Comparison of ENCODE assay signal across 1 cellular context in the genomic region with DNA sequence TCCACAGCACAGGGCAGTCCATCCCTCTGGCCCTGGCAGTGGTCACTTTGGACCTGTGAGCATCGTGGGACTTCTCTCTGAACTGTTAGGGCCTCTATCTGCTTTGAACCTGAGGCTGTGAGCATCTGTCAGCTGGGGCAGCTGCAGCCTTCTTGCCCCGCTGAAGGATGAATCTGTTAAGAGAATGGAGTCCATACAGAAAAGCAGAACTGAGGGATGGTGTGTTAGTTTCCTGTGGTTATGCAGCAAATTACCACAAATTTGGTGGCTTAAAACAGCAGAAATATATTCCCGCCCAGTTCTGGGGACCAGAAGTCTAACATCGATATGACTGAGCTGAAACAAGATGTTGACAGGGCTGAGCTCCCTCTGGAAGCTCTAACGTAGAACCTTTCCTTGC.
A peak's percentile ranks its signal among the peaks of the same experiment; 100 is the strongest.
TF ChIP-seq lines count a peak whose summit lies in the region.

No MANE protein-coding gene starts in this region.

TF ChIP-seq in GM12878, 131 proteins besides CTCF, POLR2A, EP300 and RAD21:
- peak; percentile 44; the same call in 1 of the 2 replicates for TF ChIP-seq SMARCA5 (IDR thresholded peaks at IDR 0.05)
- no peak for TF ChIP-seq ZBED1 (IDR thresholded peaks at IDR 0.05; ENCODE audit: borderline replicate concordance)
- no peak for TF ChIP-seq SP1 (IDR thresholded peaks at IDR 0.05; ENCODE audit: low read depth, low read length)
- TF ChIP-seq, protein P1, sequence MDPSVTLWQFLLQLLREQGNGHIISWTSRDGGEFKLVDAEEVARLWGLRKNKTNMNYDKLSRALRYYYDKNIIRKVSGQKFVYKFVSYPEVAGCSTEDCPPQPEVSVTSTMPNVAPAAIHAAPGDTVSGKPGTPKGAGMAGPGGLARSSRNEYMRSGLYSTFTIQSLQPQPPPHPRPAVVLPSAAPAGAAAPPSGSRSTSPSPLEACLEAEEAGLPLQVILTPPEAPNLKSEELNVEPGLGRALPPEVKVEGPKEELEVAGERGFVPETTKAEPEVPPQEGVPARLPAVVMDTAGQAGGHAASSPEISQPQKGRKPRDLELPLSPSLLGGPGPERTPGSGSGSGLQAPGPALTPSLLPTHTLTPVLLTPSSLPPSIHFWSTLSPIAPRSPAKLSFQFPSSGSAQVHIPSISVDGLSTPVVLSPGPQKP (IDR thresholded peaks at IDR 0.05; ENCODE audit: low read depth, low read length): no peak
- TF ChIP-seq, protein P2, sequence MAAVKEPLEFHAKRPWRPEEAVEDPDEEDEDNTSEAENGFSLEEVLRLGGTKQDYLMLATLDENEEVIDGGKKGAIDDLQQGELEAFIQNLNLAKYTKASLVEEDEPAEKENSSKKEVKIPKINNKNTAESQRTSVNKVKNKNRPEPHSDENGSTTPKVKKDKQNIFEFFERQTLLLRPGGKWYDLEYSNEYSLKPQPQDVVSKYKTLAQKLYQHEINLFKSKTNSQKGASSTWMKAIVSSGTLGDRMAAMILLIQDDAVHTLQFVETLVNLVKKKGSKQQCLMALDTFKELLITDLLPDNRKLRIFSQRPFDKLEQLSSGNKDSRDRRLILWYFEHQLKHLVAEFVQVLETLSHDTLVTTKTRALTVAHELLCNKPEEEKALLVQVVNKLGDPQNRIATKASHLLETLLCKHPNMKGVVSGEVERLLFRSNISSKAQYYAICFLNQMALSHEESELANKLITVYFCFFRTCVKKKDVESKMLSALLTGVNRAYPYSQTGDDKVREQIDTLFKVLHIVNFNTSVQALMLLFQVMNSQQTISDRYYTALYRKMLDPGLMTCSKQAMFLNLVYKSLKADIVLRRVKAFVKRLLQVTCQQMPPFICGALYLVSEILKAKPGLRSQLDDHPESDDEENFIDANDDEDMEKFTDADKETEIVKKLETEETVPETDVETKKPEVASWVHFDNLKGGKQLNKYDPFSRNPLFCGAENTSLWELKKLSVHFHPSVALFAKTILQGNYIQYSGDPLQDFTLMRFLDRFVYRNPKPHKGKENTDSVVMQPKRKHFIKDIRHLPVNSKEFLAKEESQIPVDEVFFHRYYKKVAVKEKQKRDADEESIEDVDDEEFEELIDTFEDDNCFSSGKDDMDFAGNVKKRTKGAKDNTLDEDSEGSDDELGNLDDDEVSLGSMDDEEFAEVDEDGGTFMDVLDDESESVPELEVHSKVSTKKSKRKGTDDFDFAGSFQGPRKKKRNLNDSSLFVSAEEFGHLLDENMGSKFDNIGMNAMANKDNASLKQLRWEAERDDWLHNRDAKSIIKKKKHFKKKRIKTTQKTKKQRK (IDR thresholded peaks at IDR 0.05; ENCODE audit: low read depth, low read length): no peak
- no peak for TF ChIP-seq HCFC1 (IDR thresholded peaks at IDR 0.05; ENCODE audit: low read length)
- TF ChIP-seq POU2F2 (IDR thresholded peaks at IDR 0.05; ENCODE audit: borderline replicate concordance, low read depth, low read length): no peak; the same call in 2 of the 3 replicates
- no peak for TF ChIP-seq TCF7 (IDR thresholded peaks at IDR 0.05; ENCODE audit: borderline replicate concordance)
- peak; percentile 83 for TF ChIP-seq RUNX3 (IDR thresholded peaks at IDR 0.05; ENCODE audit: low read length)
- TF ChIP-seq YY1 (IDR thresholded peaks at IDR 0.05; ENCODE audit: low read depth, low read length): 0 out of 2 replicates have a peak, but pooled peaks have one; percentile 18
- TF ChIP-seq, protein P3, sequence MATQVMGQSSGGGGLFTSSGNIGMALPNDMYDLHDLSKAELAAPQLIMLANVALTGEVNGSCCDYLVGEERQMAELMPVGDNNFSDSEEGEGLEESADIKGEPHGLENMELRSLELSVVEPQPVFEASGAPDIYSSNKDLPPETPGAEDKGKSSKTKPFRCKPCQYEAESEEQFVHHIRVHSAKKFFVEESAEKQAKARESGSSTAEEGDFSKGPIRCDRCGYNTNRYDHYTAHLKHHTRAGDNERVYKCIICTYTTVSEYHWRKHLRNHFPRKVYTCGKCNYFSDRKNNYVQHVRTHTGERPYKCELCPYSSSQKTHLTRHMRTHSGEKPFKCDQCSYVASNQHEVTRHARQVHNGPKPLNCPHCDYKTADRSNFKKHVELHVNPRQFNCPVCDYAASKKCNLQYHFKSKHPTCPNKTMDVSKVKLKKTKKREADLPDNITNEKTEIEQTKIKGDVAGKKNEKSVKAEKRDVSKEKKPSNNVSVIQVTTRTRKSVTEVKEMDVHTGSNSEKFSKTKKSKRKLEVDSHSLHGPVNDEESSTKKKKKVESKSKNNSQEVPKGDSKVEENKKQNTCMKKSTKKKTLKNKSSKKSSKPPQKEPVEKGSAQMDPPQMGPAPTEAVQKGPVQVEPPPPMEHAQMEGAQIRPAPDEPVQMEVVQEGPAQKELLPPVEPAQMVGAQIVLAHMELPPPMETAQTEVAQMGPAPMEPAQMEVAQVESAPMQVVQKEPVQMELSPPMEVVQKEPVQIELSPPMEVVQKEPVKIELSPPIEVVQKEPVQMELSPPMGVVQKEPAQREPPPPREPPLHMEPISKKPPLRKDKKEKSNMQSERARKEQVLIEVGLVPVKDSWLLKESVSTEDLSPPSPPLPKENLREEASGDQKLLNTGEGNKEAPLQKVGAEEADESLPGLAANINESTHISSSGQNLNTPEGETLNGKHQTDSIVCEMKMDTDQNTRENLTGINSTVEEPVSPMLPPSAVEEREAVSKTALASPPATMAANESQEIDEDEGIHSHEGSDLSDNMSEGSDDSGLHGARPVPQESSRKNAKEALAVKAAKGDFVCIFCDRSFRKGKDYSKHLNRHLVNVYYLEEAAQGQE (IDR thresholded peaks at IDR 0.05; ENCODE audit: low read depth, low read length): no peak
- no peak for TF ChIP-seq NFIC (IDR thresholded peaks at IDR 0.05; ENCODE audit: low read depth, low read length)
- TF ChIP-seq SMAD1 (IDR thresholded peaks at IDR 0.05; ENCODE audit: low read depth, partially characterized antibody): no peak
- no peak for TF ChIP-seq ZNF24 (IDR thresholded peaks at IDR 0.05)
- no peak for TF ChIP-seq NR2C1 (IDR thresholded peaks at IDR 0.05)
- 0 out of 2 replicates have a peak, but pooled peaks have one; percentile 29 for TF ChIP-seq IKZF1 (conservative IDR thresholded peaks at IDR 0.05)
- no peak for TF ChIP-seq TCF12 (IDR thresholded peaks at IDR 0.05; ENCODE audit: low read depth, low read length)
- TF ChIP-seq RCOR1 (conservative IDR thresholded peaks at IDR 0.05; ENCODE audit: low read depth, low read length): no peak
- no peak for TF ChIP-seq PAX5 (IDR thresholded peaks at IDR 0.05; ENCODE audit: borderline replicate concordance, low read depth, low read length)
- no peak for TF ChIP-seq ZNF274 (IDR thresholded peaks at IDR 0.05; ENCODE audit: insufficient read depth, insufficient read length)
- TF ChIP-seq ASH2L (IDR thresholded peaks at IDR 0.05; ENCODE audit: borderline replicate concordance, low read depth): no peak
- no peak for TF ChIP-seq ESRRA (IDR thresholded peaks at IDR 0.05; ENCODE audit: low read length)
- no peak for TF ChIP-seq EED (IDR thresholded peaks at IDR 0.05; ENCODE audit: low read depth)
- no peak for TF ChIP-seq SREBF1 (IDR thresholded peaks at IDR 0.05; ENCODE audit: low read length)
- TF ChIP-seq IKZF2 (IDR thresholded peaks at IDR 0.05): peak in 1 of 2 experiments; percentile 28; a peak in 2 of 4 replicates
- TF ChIP-seq, protein P4, sequence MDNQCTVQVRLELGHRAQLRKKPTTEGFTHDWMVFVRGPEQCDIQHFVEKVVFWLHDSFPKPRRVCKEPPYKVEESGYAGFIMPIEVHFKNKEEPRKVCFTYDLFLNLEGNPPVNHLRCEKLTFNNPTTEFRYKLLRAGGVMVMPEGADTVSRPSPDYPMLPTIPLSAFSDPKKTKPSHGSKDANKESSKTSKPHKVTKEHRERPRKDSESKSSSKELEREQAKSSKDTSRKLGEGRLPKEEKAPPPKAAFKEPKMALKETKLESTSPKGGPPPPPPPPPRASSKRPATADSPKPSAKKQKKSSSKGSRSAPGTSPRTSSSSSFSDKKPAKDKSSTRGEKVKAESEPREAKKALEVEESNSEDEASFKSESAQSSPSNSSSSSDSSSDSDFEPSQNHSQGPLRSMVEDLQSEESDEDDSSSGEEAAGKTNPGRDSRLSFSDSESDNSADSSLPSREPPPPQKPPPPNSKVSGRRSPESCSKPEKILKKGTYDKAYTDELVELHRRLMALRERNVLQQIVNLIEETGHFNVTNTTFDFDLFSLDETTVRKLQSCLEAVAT (IDR thresholded peaks at IDR 0.05): no peak
- TF ChIP-seq, protein P5, sequence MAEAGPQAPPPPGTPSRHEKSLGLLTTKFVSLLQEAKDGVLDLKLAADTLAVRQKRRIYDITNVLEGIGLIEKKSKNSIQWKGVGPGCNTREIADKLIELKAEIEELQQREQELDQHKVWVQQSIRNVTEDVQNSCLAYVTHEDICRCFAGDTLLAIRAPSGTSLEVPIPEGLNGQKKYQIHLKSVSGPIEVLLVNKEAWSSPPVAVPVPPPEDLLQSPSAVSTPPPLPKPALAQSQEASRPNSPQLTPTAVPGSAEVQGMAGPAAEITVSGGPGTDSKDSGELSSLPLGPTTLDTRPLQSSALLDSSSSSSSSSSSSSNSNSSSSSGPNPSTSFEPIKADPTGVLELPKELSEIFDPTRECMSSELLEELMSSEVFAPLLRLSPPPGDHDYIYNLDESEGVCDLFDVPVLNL (IDR thresholded peaks at IDR 0.05; ENCODE audit: low read depth, low read length): no peak
- TF ChIP-seq KDM1A (IDR thresholded peaks at IDR 0.05; ENCODE audit: borderline replicate concordance): no peak
- no peak for TF ChIP-seq BHLHE40 (IDR thresholded peaks at IDR 0.05; ENCODE audit: borderline replicate concordance in 1 of 2, low read depth in 2 of 2, low read length in 1 of 2)
- TF ChIP-seq SREBF2 (IDR thresholded peaks at IDR 0.05; ENCODE audit: low read length): no peak
- TF ChIP-seq NRF1 (conservative IDR thresholded peaks at IDR 0.05; ENCODE audit: low read depth, low read length): no peak
- 0 out of 2 replicates have a peak, but pooled peaks have one; percentile 15 for TF ChIP-seq NBN (IDR thresholded peaks at IDR 0.05)
- TF ChIP-seq, protein P6, sequence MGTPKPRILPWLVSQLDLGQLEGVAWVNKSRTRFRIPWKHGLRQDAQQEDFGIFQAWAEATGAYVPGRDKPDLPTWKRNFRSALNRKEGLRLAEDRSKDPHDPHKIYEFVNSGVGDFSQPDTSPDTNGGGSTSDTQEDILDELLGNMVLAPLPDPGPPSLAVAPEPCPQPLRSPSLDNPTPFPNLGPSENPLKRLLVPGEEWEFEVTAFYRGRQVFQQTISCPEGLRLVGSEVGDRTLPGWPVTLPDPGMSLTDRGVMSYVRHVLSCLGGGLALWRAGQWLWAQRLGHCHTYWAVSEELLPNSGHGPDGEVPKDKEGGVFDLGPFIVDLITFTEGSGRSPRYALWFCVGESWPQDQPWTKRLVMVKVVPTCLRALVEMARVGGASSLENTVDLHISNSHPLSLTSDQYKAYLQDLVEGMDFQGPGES (IDR thresholded peaks at IDR 0.05): no peak
- TF ChIP-seq, protein P7, sequence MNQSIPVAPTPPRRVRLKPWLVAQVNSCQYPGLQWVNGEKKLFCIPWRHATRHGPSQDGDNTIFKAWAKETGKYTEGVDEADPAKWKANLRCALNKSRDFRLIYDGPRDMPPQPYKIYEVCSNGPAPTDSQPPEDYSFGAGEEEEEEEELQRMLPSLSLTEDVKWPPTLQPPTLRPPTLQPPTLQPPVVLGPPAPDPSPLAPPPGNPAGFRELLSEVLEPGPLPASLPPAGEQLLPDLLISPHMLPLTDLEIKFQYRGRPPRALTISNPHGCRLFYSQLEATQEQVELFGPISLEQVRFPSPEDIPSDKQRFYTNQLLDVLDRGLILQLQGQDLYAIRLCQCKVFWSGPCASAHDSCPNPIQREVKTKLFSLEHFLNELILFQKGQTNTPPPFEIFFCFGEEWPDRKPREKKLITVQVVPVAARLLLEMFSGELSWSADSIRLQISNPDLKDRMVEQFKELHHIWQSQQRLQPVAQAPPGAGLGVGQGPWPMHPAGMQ (IDR thresholded peaks at IDR 0.05; ENCODE audit: borderline replicate concordance): no peak
- peak; percentile 89 for TF ChIP-seq SPI1 (IDR thresholded peaks at IDR 0.05; ENCODE audit: borderline replicate concordance, insufficient read depth, low read depth, low read length)
- TF ChIP-seq, protein P8, sequence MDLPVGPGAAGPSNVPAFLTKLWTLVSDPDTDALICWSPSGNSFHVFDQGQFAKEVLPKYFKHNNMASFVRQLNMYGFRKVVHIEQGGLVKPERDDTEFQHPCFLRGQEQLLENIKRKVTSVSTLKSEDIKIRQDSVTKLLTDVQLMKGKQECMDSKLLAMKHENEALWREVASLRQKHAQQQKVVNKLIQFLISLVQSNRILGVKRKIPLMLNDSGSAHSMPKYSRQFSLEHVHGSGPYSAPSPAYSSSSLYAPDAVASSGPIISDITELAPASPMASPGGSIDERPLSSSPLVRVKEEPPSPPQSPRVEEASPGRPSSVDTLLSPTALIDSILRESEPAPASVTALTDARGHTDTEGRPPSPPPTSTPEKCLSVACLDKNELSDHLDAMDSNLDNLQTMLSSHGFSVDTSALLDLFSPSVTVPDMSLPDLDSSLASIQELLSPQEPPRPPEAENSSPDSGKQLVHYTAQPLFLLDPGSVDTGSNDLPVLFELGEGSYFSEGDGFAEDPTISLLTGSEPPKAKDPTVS (IDR thresholded peaks at IDR 0.05; ENCODE audit: low read depth, low read length): no peak
- no peak for TF ChIP-seq RFX5 (IDR thresholded peaks at IDR 0.05; ENCODE audit: low read depth, low read length)
